In genomic region chr5:10283927-10284635, GRCh38 we compare ENCODE assay signal across 1 cellular context.
TF ChIP-seq lines count a peak whose summit lies in the region.

No MANE protein-coding gene starts in this region.

TF ChIP-seq in K562, 482 proteins besides CTCF, POLR2A, EP300 and RAD21 (continued from another document and continues in another):
- TF ChIP-seq MNT (conservative IDR thresholded peaks at IDR 0.05) (peak; percentile 55 to 73; a peak in 3 of 4 replicates), CBFB (CRISPR knock-in tag; IDR thresholded peaks at IDR 0.05) (0 out of 2 replicates have a peak, but pooled peaks have one; percentile 42), ZBTB26 (CRISPR knock-in tag; IDR thresholded peaks at IDR 0.05) (peak; percentile 75; the same call in 1 of the 2 replicates), YY1 (IDR thresholded peaks at IDR 0.05; ENCODE audit: borderline replicate concordance in 1 of 3, control insufficient read depth in 1 of 3, extremely low read depth in 1 of 3, insufficient read depth in 3 of 3, insufficient read length in 1 of 3, insufficient replicate concordance in 2 of 3, low read depth in 1 of 3, low read length in 2 of 3) (peak in 2 of 3 experiments; percentile 63 to 67), HBP1 (CRISPR knock-in tag; IDR thresholded peaks at IDR 0.05) (0 out of 2 replicates have a peak, but pooled peaks have one; percentile 59), SMARCE1 (IDR thresholded peaks at IDR 0.05) (no peak), FOXK2 (conservative IDR thresholded peaks at IDR 0.05 in 1 of 2, IDR thresholded peaks at IDR 0.05 in 1 of 2; ENCODE audit: low read depth in 2 of 2) (no peak), ZNF239 (CRISPR knock-in tag; IDR thresholded peaks at IDR 0.05) (peak; percentile 64; the same call in 1 of the 2 replicates), ELK3 (CRISPR knock-in tag; IDR thresholded peaks at IDR 0.05) (0 out of 2 replicates have a peak, but pooled peaks have one; percentile 64), HDAC6 (IDR thresholded peaks at IDR 0.05; ENCODE audit: low read depth, low read length) (no peak), CEBPZ (IDR thresholded peaks at IDR 0.05; ENCODE audit: borderline replicate concordance, low read depth, low read length) (peak; percentile 18; the same call in 1 of the 2 replicates), FOXO4 (CRISPR knock-in tag; IDR thresholded peaks at IDR 0.05) (peak; percentile 78; the same call in 1 of the 2 replicates), OTX1 (CRISPR knock-in tag; IDR thresholded peaks at IDR 0.05) (peak; percentile 69; the same call in 1 of the 2 replicates), CXXC5 (CRISPR knock-in tag; IDR thresholded peaks at IDR 0.05) (peak; percentile 55), JUN (IDR thresholded peaks at IDR 0.05; ENCODE audit: borderline replicate concordance, low read depth, low read length) (no peak), JUN (CRISPR knock-in tag; IDR thresholded peaks at IDR 0.05; ENCODE audit: borderline replicate concordance) (no peak), BCLAF1 (IDR thresholded peaks at IDR 0.05; ENCODE audit: borderline replicate concordance in 1 of 2, control insufficient read depth in 1 of 2, low read depth in 2 of 2, low read length in 1 of 2) (0 out of 4 replicates have a peak, but pooled peaks of 1 of the 2 experiments have one; percentile 46), MYC (IDR thresholded peaks at IDR 0.05; ENCODE audit: low read depth, low read length) (peak; percentile 88), MYC (CRISPR knock-in tag; IDR thresholded peaks at IDR 0.05; ENCODE audit: borderline replicate concordance, low read depth) (no peak), KAT2B (IDR thresholded peaks at IDR 0.05; ENCODE audit: low read depth, low read length) (no peak), RHOXF2B (CRISPR knock-in tag; conservative IDR thresholded peaks at IDR 0.05) (0 out of 2 replicates have a peak, but pooled peaks have one; percentile 40), ZNF384 (IDR thresholded peaks at IDR 0.05; ENCODE audit: low read depth, low read length) (peak; percentile 42; the same call in 1 of the 2 replicates), ZNF175 (CRISPR knock-in tag; IDR thresholded peaks at IDR 0.05; ENCODE audit: low read depth) (no peak), ZNF444 (CRISPR knock-in tag; IDR thresholded peaks at IDR 0.05) (peak; percentile 71; the same call in 1 of the 2 replicates), ZNF436 (CRISPR knock-in tag; IDR thresholded peaks at IDR 0.05) (0 out of 2 replicates have a peak, but pooled peaks have one; percentile 13), JUND (IDR thresholded peaks at IDR 0.05; ENCODE audit: borderline replicate concordance, low read depth, low read length) (peak; percentile 49; the same call in 1 of the 2 replicates), JUND (tag; IDR thresholded peaks at IDR 0.05; ENCODE audit: borderline replicate concordance, low read depth, low read length) (peak; percentile 68; the same call in 2 of the 3 replicates), ATF3 (IDR thresholded peaks at IDR 0.05) (no peak), ATF3 (CRISPR knock-in tag; conservative IDR thresholded peaks at IDR 0.05) (peak; percentile 44; the same call in 1 of the 2 replicates), GABPB1 (CRISPR knock-in tag; IDR thresholded peaks at IDR 0.05) (peak; percentile 57; the same call in 1 of the 2 replicates), THRB (CRISPR knock-in tag; conservative IDR thresholded peaks at IDR 0.05) (0 out of 2 replicates have a peak, but pooled peaks have one; percentile 43), ZNF511 (CRISPR knock-in tag; IDR thresholded peaks at IDR 0.05) (no peak), E2F3 (CRISPR knock-in tag; IDR thresholded peaks at IDR 0.05) (0 out of 2 replicates have a peak, but pooled peaks have one; percentile 63), LEF1 (IDR thresholded peaks at IDR 0.05) (no peak), XRCC5 (IDR thresholded peaks at IDR 0.05; ENCODE audit: low read depth, low read length) (peak; percentile 96), ZNF232 (CRISPR knock-in tag; IDR thresholded peaks at IDR 0.05) (no peak), GTF2F1 (IDR thresholded peaks at IDR 0.05; ENCODE audit: low read depth, low read length) (no peak), THAP12 (CRISPR knock-in tag; IDR thresholded peaks at IDR 0.05) (0 out of 2 replicates have a peak, but pooled peaks have one; percentile 53), DMBX1 (CRISPR knock-in tag; IDR thresholded peaks at IDR 0.05; ENCODE audit: borderline replicate concordance) (peak; percentile 87), NR2C1 (IDR thresholded peaks at IDR 0.05) (no peak), NR2C1 (tag; IDR thresholded peaks at IDR 0.05) (0 out of 2 replicates have a peak, but pooled peaks have one; percentile 13)
